13 cellular contexts compared by ENCODE assay signal in genomic region chr7:605661-606450, GRCh38.
A peak's percentile ranks its signal among the peaks of the same experiment; 100 is the strongest.
DNase-seq lines count a peak whose midpoint lies in the region; ATAC-seq and TF ChIP-seq lines count a peak whose summit lies in the region.
"Had no signal": no experiment of that assay in that cellular context is flagged by ENCODE, and none has a peak within 500 bp of the region (broad histone marks: within the 10 kb centered on the region; RNA-seq: fewer than 3 reads in every experiment).

No MANE protein-coding gene starts in this region.

- DNase-seq in CD8-positive, alpha-beta T cell, result no peak
- DNase-seq in NB4 (ENCODE audit: low read depth), result peak; percentile 41
- no peak for DNase-seq in gastrocnemius medialis
- DNase-seq in D341Med (ENCODE audit: low spot score), result no peak
- no peak for DNase-seq in head of caudate nucleus
- DNase-seq in effector CD8-positive, alpha-beta T cell (lab: John Stamatoyannopoulos, UW), result no peak
- DNase-seq: amygdala, NCI-H2081, NCI-H774, T-helper 1 cell had no signal

- H3K36me3 ChIP-seq in CD8-positive, alpha-beta T cell (ENCODE audit: insufficient read depth, low read length), result peaks cover 8% of the 10 kb centered on the region
- H3K36me3 ChIP-seq in gastrocnemius medialis, result no peaks in the 10 kb centered on the region
- H3K36me3 ChIP-seq: prostate gland had no signal

- in situ Hi-C loops in gastrocnemius medialis (cut with MboI; ENCODE audit: low sequenced_read_pairs in 4 of 4), result no loop called here

- TF ChIP-seq POLR2A in NB4 (IDR thresholded peaks at IDR 0.05; ENCODE audit: extremely low read depth, insufficient read length) (no peak), gastrocnemius medialis (IDR thresholded peaks at IDR 0.05) (no peak)

- H3K27me3 ChIP-seq in CD8-positive, alpha-beta T cell (ENCODE audit: insufficient read depth, low read length), result no peaks in the 10 kb centered on the region
- H3K27me3 ChIP-seq in gastrocnemius medialis, result no peaks in the 10 kb centered on the region

- H3K27ac ChIP-seq in CD8-positive, alpha-beta T cell (ENCODE audit: low read depth, low read length), result no peak overlapping the region
- peak overlapping the region; percentile 89 to 94 (median 90) for H3K27ac ChIP-seq in gastrocnemius medialis

- peaks cover 85% of the 10 kb centered on the region for H3K4me1 ChIP-seq in CD8-positive, alpha-beta T cell (ENCODE audit: insufficient read depth, low read length)
- peaks cover 21% of the 10 kb centered on the region in 2 donors for H3K4me1 ChIP-seq in gastrocnemius medialis
- H3K4me1 ChIP-seq: prostate gland had no signal

- H3K4me3 ChIP-seq in CD8-positive, alpha-beta T cell (ENCODE audit: low read depth, low read length), result no peak overlapping the region
- H3K4me3 ChIP-seq in NB4 (ENCODE audit: low read depth, low read length), result no peak overlapping the region
- no peak overlapping the region for H3K4me3 ChIP-seq in gastrocnemius medialis
- H3K4me3 ChIP-seq: mucosa of descending colon, prostate gland had no signal

- H3K9me3 Mint-ChIP-seq in CD8-positive, alpha-beta T cell, result no peaks in the 10 kb centered on the region
- no peaks in the 10 kb centered on the region for H3K9me3 Mint-ChIP-seq in dendritic cell treated with granulocyte-macrophage colony-stimulating factor and Interleukin-4, amounts not matched to agents 40 ng/mL and 50 ng/mL, for 4 days

- peak overlapping the region; percentile 100 for H3K27ac Mint-ChIP-seq in CD8-positive, alpha-beta T cell
- peak overlapping the region; percentile 100 for H3K27ac Mint-ChIP-seq in dendritic cell treated with granulocyte-macrophage colony-stimulating factor and Interleukin-4, amounts not matched to agents 40 ng/mL and 50 ng/mL, for 4 days

- no peak overlapping the region for H3K4me3 Mint-ChIP-seq in CD8-positive, alpha-beta T cell
- H3K4me3 Mint-ChIP-seq in dendritic cell treated with granulocyte-macrophage colony-stimulating factor and Interleukin-4, amounts not matched to agents 40 ng/mL and 50 ng/mL, for 4 days, result no peak overlapping the region

- H3K4me1 Mint-ChIP-seq in CD8-positive, alpha-beta T cell (ENCODE audit: low read depth), result peaks cover 70% of the 10 kb centered on the region
- H3K4me1 Mint-ChIP-seq in dendritic cell treated with granulocyte-macrophage colony-stimulating factor and Interleukin-4, amounts not matched to agents 40 ng/mL and 50 ng/mL, for 4 days (ENCODE audit: low read depth), result peaks cover 67% of the 10 kb centered on the region

- intact Hi-C loops in CD8-positive, alpha-beta T cell (cut with DNase I, micrococcal nuclease), result loop anchor here in 1 of 2 experiments (10.0 kb wide), 1 partner anchor 229 kb away; the partner anchor contains the start of gene SUN1
- intact Hi-C loops in dendritic cell treated with granulocyte-macrophage colony-stimulating factor and Interleukin-4, amounts not matched to agents 40 ng/mL and 50 ng/mL, for 4 days (cut with micrococcal nuclease), result no loop called here
- intact Hi-C loops in gastrocnemius medialis (cut with DNase I; ENCODE audit: low total_unique reads) (loop anchor here (2.0 to 10.0 kb wide), 2 partner anchors 35 to 269 kb away; partner anchors contain the start of gene GET4), head of caudate nucleus (cut with DNase I) (no loop called here)

- CTCF ChIA-PET in CD8-positive, alpha-beta T cell (lab: Charles Lee), result no interaction called here

- no peaks in the 10 kb centered on the region for H3K27me3 Mint-ChIP-seq in CD8-positive, alpha-beta T cell (ENCODE audit: low read depth)
- H3K27me3 Mint-ChIP-seq in dendritic cell treated with granulocyte-macrophage colony-stimulating factor and Interleukin-4, amounts not matched to agents 40 ng/mL and 50 ng/mL, for 4 days, result peaks cover 3% of the 10 kb centered on the region

- ATAC-seq in CD8-positive, alpha-beta T cell, result no peak
- ATAC-seq in gastrocnemius medialis, result no peak
- ATAC-seq: mucosa of descending colon had no signal

- peaks cover 21% of the 10 kb centered on the region for H3K36me3 Mint-ChIP-seq in CD8-positive, alpha-beta T cell
- H3K36me3 Mint-ChIP-seq in dendritic cell treated with granulocyte-macrophage colony-stimulating factor and Interleukin-4, amounts not matched to agents 40 ng/mL and 50 ng/mL, for 4 days (ENCODE audit: low read depth), result no peaks in the 10 kb centered on the region

- no peaks in the 10 kb centered on the region for H3K9me3 ChIP-seq in CD8-positive, alpha-beta T cell (ENCODE audit: low read length)
- H3K9me3 ChIP-seq in gastrocnemius medialis, result no peaks in the 10 kb centered on the region
- H3K9me3 ChIP-seq: mucosa of descending colon, prostate gland had no signal

- POLR2A ChIA-PET in CD8-positive, alpha-beta T cell (lab: Charles Lee), result interaction anchor here (1.7 to 2.0 kb wide), 3 partner anchors 8 to 12 kb away, joined by 7 to 24 read pairs (median 7); no protein-coding TSS in a partner anchor

- no peak for TF ChIP-seq CTCF in CD8-positive, alpha-beta T cell (IDR thresholded peaks at IDR 0.05)
- no peak for TF ChIP-seq CTCF in NB4 (IDR thresholded peaks at IDR 0.05; ENCODE audit: low read depth, low read length)
- no peak for TF ChIP-seq CTCF in gastrocnemius medialis (IDR thresholded peaks at IDR 0.05 in 4 of 5, conservative IDR thresholded peaks at IDR 0.05 in 1 of 5)
